ENCODE assay signal across 19 cellular contexts in the genomic region with DNA sequence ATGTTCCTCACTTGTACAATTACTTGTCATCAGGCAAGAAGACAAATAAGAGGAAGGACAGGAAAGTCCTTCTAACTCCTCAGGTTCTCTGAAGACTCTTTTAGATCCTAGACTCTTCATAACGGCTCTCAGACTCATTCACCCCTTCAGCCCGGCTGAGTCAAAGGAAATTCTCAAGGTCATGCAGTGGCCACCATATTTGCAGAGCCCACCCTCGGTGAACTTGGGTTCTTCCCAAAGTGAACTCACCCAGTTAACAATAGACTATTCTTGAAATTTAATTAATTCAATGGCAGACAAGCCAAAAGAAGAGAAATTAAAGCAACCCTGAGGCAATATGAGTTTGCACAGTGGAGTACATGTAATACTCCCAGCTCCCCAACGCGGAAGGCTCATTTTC. TPM values are rescaled to one million over a fixed set of nuclear protein-coding genes. Genes with fewer than 3 reads are reported as not detected.
DNase-seq lines count a peak whose midpoint lies in the region; ATAC-seq and TF ChIP-seq lines count a peak whose summit lies in the region.
"Had no signal": no experiment of that assay in that cellular context is flagged by ENCODE, and none has a peak within 500 bp of the region (broad histone marks: within the 10 kb centered on the region; RNA-seq: fewer than 3 reads in every experiment).

No MANE protein-coding gene starts in this region.

- intact Hi-C loops in left ventricle myocardium superior (cut with micrococcal nuclease) = no loop called here
- intact Hi-C loops in left cardiac atrium (cut with DNase I) = no loop called here
- intact Hi-C loops in testis (cut with DNase I; ENCODE audit: low total_unique reads) = no loop called here

- in situ Hi-C loops in astrocyte of the spinal cord (cut with HindIII; ENCODE audit: low sequenced_read_pairs) = no loop called here

- H3K27me3 ChIP-seq in testis = no peaks in the 10 kb centered on the region
- H3K27me3 ChIP-seq: BE2C, Peyer's patch had no signal

- TF ChIP-seq CTCF in astrocyte of the spinal cord (IDR thresholded peaks at IDR 0.05; ENCODE audit: low read depth, low read length) = no peak
- no peak for TF ChIP-seq CTCF in testis (IDR thresholded peaks at IDR 0.05)

- no peaks in the 10 kb centered on the region for H3K9me3 ChIP-seq in testis
- H3K9me3 ChIP-seq: BE2C, Peyer's patch had no signal

- H3K27ac ChIP-seq in testis = peak overlapping the region in 1 of 2 donors; percentile 28
- H3K27ac ChIP-seq: Peyer's patch had no signal

- DNase-seq in left ventricle myocardium superior (no peak), left cardiac atrium (no peak), astrocyte of the spinal cord (ENCODE audit: low read depth, low spot score) (peak; percentile 8), islet precursor cell (peak; percentile 12), testis (peak; percentile 13), mucosa of gallbladder (ENCODE audit: low spot score) (no peak), HuH-7.5 (ENCODE audit: low spot score) (no peak)
- DNase-seq: BE2C, EL, HFFc6, KBM-7, NCI-H1105, NCI-H146, NCI-H2029, NCI-H2227 treated with DMSO at 0.1 percent for 48 hours, NCI-H524, NCI-H774, Peyer's patch had no signal

- ATAC-seq in left ventricle myocardium superior = peak; percentile 17
- no peak for ATAC-seq in left cardiac atrium
- ATAC-seq in GM21447 (IDR thresholded peaks at IDR 0.05; ENCODE audit: unreplicated experiment) = no peak

- no peak for TF ChIP-seq POLR2A in testis (IDR thresholded peaks at IDR 0.05)

- H3K4me3 ChIP-seq in astrocyte of the spinal cord (ENCODE audit: low read depth, low read length) (no peak overlapping the region), testis (no peak overlapping the region)
- H3K4me3 ChIP-seq: Peyer's patch had no signal

- peaks cover 26% of the 10 kb centered on the region for H3K4me1 ChIP-seq in testis
- H3K4me1 ChIP-seq: BE2C, Peyer's patch had no signal

- H3K36me3 ChIP-seq in testis (ENCODE audit: low read depth, missing control alignments) = no peaks in the 10 kb centered on the region
- H3K36me3 ChIP-seq: BE2C, Peyer's patch had no signal

- WGBS in testis, 2 donors = 61 to 68% methylated on average over 5 of the region's 5 CpGs

RNA-seq across cellular contexts. Expression of gene TIAM1, which starts 27.7 kb away (rescaled TPM):
- 1.8 TPM for total RNA-seq in left ventricle myocardium superior
- 1 to 10 TPM; 5.0 to 6.7 TPM for total RNA-seq in left cardiac atrium
- 10 to 100 TPM; 34.6 to 51.6 TPM for total RNA-seq in testis
- polyA plus RNA-seq in testis (ENCODE audit: insufficient read depth, low read depth, low replicate concordance) = 21.3 TPM
- 15.0 TPM for total RNA-seq in mucosa of gallbladder

Comparison
In these comparisons a context has a peak if more than half of its experiments do, and no peak if none do; other contexts are left out.
1. DNase-seq: peak in astrocyte of the spinal cord (single experiment), islet precursor cell (single experiment) and testis (single experiment); none in left ventricle myocardium superior (single experiment), left cardiac atrium (single experiment), mucosa of gallbladder (single experiment) and HuH-7.5 (single experiment).